28 cellular contexts compared by ENCODE assay signal in the genomic region with DNA sequence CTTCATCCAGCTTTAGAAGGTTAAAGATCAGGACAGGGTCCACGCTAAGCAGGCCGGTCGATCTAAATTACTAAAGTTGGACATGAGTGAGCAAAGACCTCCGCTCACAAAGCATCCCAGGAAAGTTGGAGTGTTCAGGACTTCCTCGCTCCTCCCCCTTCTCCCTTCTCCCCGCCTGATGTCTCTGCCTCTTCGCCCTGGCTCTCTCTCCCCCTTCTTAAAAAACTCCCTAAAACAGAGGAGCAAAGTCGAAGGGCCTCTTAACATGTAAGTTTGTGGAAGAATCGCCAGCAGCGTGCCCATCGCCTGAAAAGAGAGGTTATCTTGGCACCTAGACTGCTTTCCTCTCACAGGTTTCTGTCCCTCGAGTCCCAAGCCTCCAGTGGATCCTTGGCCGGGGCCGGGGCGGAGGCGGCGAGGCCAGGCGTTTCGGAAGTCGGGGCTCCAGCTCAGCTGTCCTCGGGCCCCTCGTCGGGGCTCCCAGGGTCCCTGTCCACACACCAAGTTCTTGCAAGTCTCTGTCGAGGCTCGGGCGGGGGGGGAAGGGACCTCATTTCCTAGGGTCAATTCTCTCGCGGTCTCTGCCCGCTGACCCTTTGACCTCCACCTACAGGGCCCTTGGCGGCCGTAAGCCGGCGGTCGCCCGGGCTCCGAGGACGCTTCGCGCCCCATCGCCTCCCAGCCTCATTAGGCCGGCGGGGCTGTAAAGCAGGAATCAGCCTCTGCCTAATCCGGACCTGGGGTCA. TPM values are rescaled to one million over a fixed set of nuclear protein-coding genes. Genes with fewer than 3 reads are reported as not detected.
DNase-seq lines count a peak whose midpoint lies in the region; FAIRE-seq and TF ChIP-seq lines count a peak whose summit lies in the region.
"Had no signal": no experiment of that assay in that cellular context is flagged by ENCODE, and none has a peak within 500 bp of the region (broad histone marks: within the 10 kb centered on the region; RNA-seq: fewer than 3 reads in every experiment).

No MANE protein-coding gene starts in this region.

- peak overlapping the region; percentile 23 for H3K4ac ChIP-seq in H1 (replicated peaks; ENCODE audit: insufficient read length, low read depth, low read length)

- H2AK5ac ChIP-seq in H1 (ENCODE audit: low read depth, low read length), result no peak overlapping the region

- DNase-seq in H1 (ENCODE audit: low read depth in 1 of 2, low spot score in 2 of 2) (peak in 1 of 2 experiments; percentile 60), type B pancreatic cell (ENCODE audit: extremely low spot score, unreplicated experiment) (no peak), GM10266 (ENCODE audit: extremely low spot score) (no peak), NCI-H2227 (lab: John Stamatoyannopoulos, UW; ENCODE audit: unreplicated experiment) (no peak), frontal cortex (ENCODE audit: low spot score in 2 of 2) (no peak)
- DNase-seq: activated CD4-positive, alpha-beta T cell treated with anti-CD3 and anti-CD28 coated beads, Interleukin-2, amount 50 U/mL, for 1 hour; activated naive CD8-positive, alpha-beta T cell treated with anti-CD3 and anti-CD28 coated beads, Interleukin-2, amount 50 U/mL, for 24 hours; activated T-cell treated with anti-CD3 and anti-CD28 coated beads, Interleukin-2, amount 50 U/mL, for 48 hours; brain microvascular endothelial cell; COR-L47; DMS79 treated with DMSO at 0.1 percent for 48 hours; effector CD8-positive, alpha-beta T cell; erythroblast; head of caudate nucleus; HFFc6; Kasumi-1; NCI-H1694 treated with DMSO at 0.1 percent for 48 hours; NCI-H524; ovary; SHP77; T-helper 9 cell had no signal

- no peak overlapping the region for H3K23ac ChIP-seq in H1 (ENCODE audit: insufficient read length)

- no peaks in the 10 kb centered on the region for H3K79me1 ChIP-seq in H1 (ENCODE audit: low read depth, low read length)

- 0 out of 4 replicates have a peak, but pooled peaks of 1 of the 2 experiments have one; percentile 3 for TF ChIP-seq RAD21 in H1 (IDR thresholded peaks at IDR 0.05 in 1 of 2, conservative IDR thresholded peaks at IDR 0.05 in 1 of 2; ENCODE audit: low read depth in 2 of 2, low read length in 2 of 2)

- H3K9ac ChIP-seq in HUES48 (ENCODE audit: low read depth, low read length) (peak overlapping the region; percentile 70), H1 (replicated peaks in 1 of 4; ENCODE audit: extremely low read depth in 1 of 4, low read depth in 3 of 4, low read length in 3 of 4) (peak overlapping the region; percentile 25 to 48 (median 36))

- no peak overlapping the region for H2BK15ac ChIP-seq in H1 (ENCODE audit: low read length)

- H3K4me1 Mint-ChIP-seq in type B pancreatic cell (ENCODE audit: unreplicated experiment), result no peaks in the 10 kb centered on the region
- H3K4me1 Mint-ChIP-seq: memory B cell had no signal

- H3K18ac ChIP-seq in H1 (ENCODE audit: extremely low read depth, low read length), result peak overlapping the region; percentile 60; the same call in 1 of the 2 replicates

- H3K4me2 ChIP-seq in H1 (ENCODE audit: insufficient read depth in 1 of 2, low read depth in 2 of 2, low read length in 2 of 2), result peak overlapping the region; percentile 57 to 99

- H3K27me3 Mint-ChIP-seq in type B pancreatic cell, result peaks cover 87% of the 10 kb centered on the region

- H2BK20ac ChIP-seq in H1 (ENCODE audit: low read length), result no peak overlapping the region

- 5% methylated on average over 6 of the region's 43 CpGs; no CpG with 5 or more reads in 1 of the 2 experiments for WGBS in H1 (ENCODE audit: extremely low coverage in 1 of 2, insufficient coverage in 1 of 2, insufficient read length in 1 of 2, insufficient replicate concordance in 2 of 2, low coverage in 1 of 2, low lambda C conversion rate in 2 of 2, missing lambda C conversion rate in 1 of 2), 2 experiments
- WGBS in mesodermal cell (ENCODE audit: insufficient coverage in 2 of 2), 2 experiments, result 6 to 9% methylated on average over 7 to 16 of the region's 43 CpGs

- no peaks in the 10 kb centered on the region for H3K9me3 Mint-ChIP-seq in type B pancreatic cell
- H3K9me3 Mint-ChIP-seq: activated naive CD8-positive, alpha-beta T cell treated with anti-CD3 and anti-CD28 coated beads, Interleukin-2, amount 50 U/mL, for 24 hours; HFFc6; memory B cell; stimulated activated naive CD8-positive, alpha-beta T cell treated with anti-CD3 and anti-CD28 coated beads, Interleukin-15, Interleukin-2, amounts not matched to agents 100 ng/mL and 50 ng/mL, for 24 hours had no signal

- H4K8ac ChIP-seq in H1 (ENCODE audit: extremely low read depth, insufficient read depth, low read length), result peak overlapping the region; percentile 57; the same call in 1 of the 2 replicates

- H3K4me1 ChIP-seq in HUES48 (ENCODE audit: control insufficient read depth, insufficient read depth, low read length) (peaks cover 68% of the 10 kb centered on the region), H1 (replicated peaks in 1 of 4; ENCODE audit: control insufficient read depth in 3 of 4, insufficient read depth in 4 of 4, low read length in 3 of 4) (peaks cover 1 to 20% (median 5%) of the 10 kb centered on the region in 4 experiments; a peak in 6 of 7 replicates), mesodermal cell (ENCODE audit: control insufficient read depth, insufficient read depth, low read length, poor library complexity, severe bottlenecking) (peaks cover 2% of the 10 kb centered on the region)

- no peaks in the 10 kb centered on the region for H3K9me3 ChIP-seq in HUES48 (ENCODE audit: control insufficient read depth, insufficient read depth, low read length)
- no peaks in the 10 kb centered on the region for H3K9me3 ChIP-seq in H1 (ENCODE audit: insufficient read depth in 2 of 2, low read depth in 1 of 2, low read length in 1 of 2)
- no peaks in the 10 kb centered on the region for H3K9me3 ChIP-seq in mesodermal cell (ENCODE audit: control insufficient read depth, low read length)

- peaks cover 5 to 40% of the 10 kb centered on the region in 2 experiments; a peak in 3 of 4 replicates for H3K79me2 ChIP-seq in H1 (ENCODE audit: control insufficient read depth in 1 of 2, insufficient read depth in 2 of 2, low read length in 2 of 2)

- no peak overlapping the region for H2AFZ ChIP-seq in H1 (ENCODE audit: low read length)

- peak overlapping the region; percentile 72 for H2BK120ac ChIP-seq in H1 (replicated peaks; ENCODE audit: low read depth, low read length)

- H3K4me3 ChIP-seq in HUES48 (ENCODE audit: low read depth, low read length) (peak overlapping the region; percentile 87), H1 (ENCODE audit: extremely low read depth in 1 of 4, insufficient read depth in 2 of 4, low read depth in 3 of 4, low read length in 4 of 4) (peak overlapping the region; percentile 4 to 96 (median 54); a peak in 6 of 8 replicates), mesodermal cell (ENCODE audit: extremely low read depth, insufficient read depth, low read length, poor library complexity, severe bottlenecking) (peak overlapping the region; percentile 34)
- H3K4me3 ChIP-seq: ovary, skin epidermis had no signal

- peak overlapping the region; percentile 69; the same call in 1 of the 2 replicates for H2BK5ac ChIP-seq in H1 (ENCODE audit: low read depth, low read length)

- H3K4me3 Mint-ChIP-seq in type B pancreatic cell, result peak overlapping the region; percentile 65
- H3K4me3 Mint-ChIP-seq: activated naive CD8-positive, alpha-beta T cell treated with anti-CD3 and anti-CD28 coated beads, Interleukin-2, amount 50 U/mL, for 24 hours; HFFc6; memory B cell; stimulated activated naive CD8-positive, alpha-beta T cell treated with anti-CD3 and anti-CD28 coated beads, Interleukin-15, Interleukin-2, amounts not matched to agents 100 ng/mL and 50 ng/mL, for 24 hours had no signal

- peaks cover 2 to 3% of the 10 kb centered on the region in 2 experiments for H4K20me1 ChIP-seq in H1 (replicated peaks in 1 of 2; ENCODE audit: control insufficient read depth in 1 of 2, insufficient read depth in 2 of 2, low read length in 2 of 2)

- FAIRE-seq in H1 (lab: Jason Lieb, UNC), result peak; percentile 50
- no peak for FAIRE-seq in frontal cortex (lab: Jason Lieb, UNC)

- no peak overlapping the region for H3K14ac ChIP-seq in H1 (ENCODE audit: insufficient read length)

- no peak for TF ChIP-seq CTCF in H1 (IDR thresholded peaks at IDR 0.05; ENCODE audit: control extremely low read depth in 1 of 3, insufficient read depth in 1 of 3, low read depth in 1 of 3, low read length in 3 of 3)
- no peak for TF ChIP-seq CTCF in type B pancreatic cell (conservative IDR thresholded peaks at IDR 0.05)
- TF ChIP-seq CTCF in GM10266 (IDR thresholded peaks at IDR 0.05; ENCODE audit: control insufficient read depth, insufficient read depth, low read depth, missing control alignments), result no peak

- POLR2A ChIA-PET in H1 (lab: Charles Lee; ENCODE audit: partially characterized antibody), result interaction anchor here (0.8 to 4.4 kb wide), 9 partner anchors 9 to 175 kb away, joined by 3 to 25 read pairs (median 5); a partner anchor contains a TSS

- peaks cover 9% of the 10 kb centered on the region for H3K36me3 Mint-ChIP-seq in type B pancreatic cell
- H3K36me3 Mint-ChIP-seq: memory B cell had no signal

- H4K5ac ChIP-seq in H1 (ENCODE audit: insufficient read length, low read depth, low read length), result peak overlapping the region; percentile 83

- H3K27ac ChIP-seq in HUES48 (ENCODE audit: low read depth, low read length), result peak overlapping the region; percentile 96
- H3K27ac ChIP-seq in H1 (ENCODE audit: low read depth, low read length), result peak overlapping the region; percentile 51; the same call in 1 of the 2 replicates
- peak overlapping the region; percentile 23 for H3K27ac ChIP-seq in mesodermal cell (ENCODE audit: low read depth, low read length, severe bottlenecking)
- H3K27ac ChIP-seq: brain microvascular endothelial cell, ovary, skin epidermis had no signal

- H4K91ac ChIP-seq in H1 (replicated peaks; ENCODE audit: insufficient read length, low read length), result peak overlapping the region; percentile 73

- CTCF ChIA-PET in H1 (lab: Charles Lee; ENCODE audit: partially characterized antibody), result interaction anchor here (1.4 to 3.2 kb wide), 3 partner anchors 141 to 352 kb away, joined by 4 to 8 read pairs (median 7); no protein-coding TSS in a partner anchor

- TF ChIP-seq EP300 in H1 (IDR thresholded peaks at IDR 0.05; ENCODE audit: borderline replicate concordance in 1 of 2, low read depth in 2 of 2, low read length in 2 of 2), result no peak

- H3K27me3 ChIP-seq in HUES48 (ENCODE audit: control insufficient read depth, insufficient read depth, low read length) (peaks cover 4% of the 10 kb centered on the region; the same call in 1 of the 2 replicates), H1 (replicated peaks in 1 of 4; ENCODE audit: control insufficient read depth in 3 of 4, extremely low read depth in 1 of 4, insufficient read depth in 3 of 4, low read length in 3 of 4) (no peaks in the 10 kb centered on the region)
- H3K27me3 ChIP-seq: brain microvascular endothelial cell, ovary had no signal

- peak in 1 of 2 experiments; percentile 29; a peak in 1 of 3 replicates for TF ChIP-seq POLR2A in H1 (IDR thresholded peaks at IDR 0.05; ENCODE audit: control extremely low read depth in 1 of 2, low read depth in 2 of 2, low read length in 2 of 2)

- H3K27ac Mint-ChIP-seq in type B pancreatic cell, result no peak overlapping the region
- H3K27ac Mint-ChIP-seq: activated naive CD8-positive, alpha-beta T cell treated with anti-CD3 and anti-CD28 coated beads, Interleukin-2, amount 50 U/mL, for 24 hours; HFFc6; memory B cell; stimulated activated naive CD8-positive, alpha-beta T cell treated with anti-CD3 and anti-CD28 coated beads, Interleukin-15, Interleukin-2, amounts not matched to agents 100 ng/mL and 50 ng/mL, for 24 hours had no signal

- no peak overlapping the region for H2BK12ac ChIP-seq in H1 (ENCODE audit: low read depth, low read length)

- peak overlapping the region; percentile 69 for H3K56ac ChIP-seq in H1 (replicated peaks; ENCODE audit: insufficient read length, low read depth, low read length)

- peaks cover 45% of the 10 kb centered on the region for H3K36me3 ChIP-seq in HUES48 (ENCODE audit: control insufficient read depth, insufficient read depth, low read length)
- peaks cover 0 to 49% (median 10%) of the 10 kb centered on the region in 4 experiments; a peak in 6 of 8 replicates for H3K36me3 ChIP-seq in H1 (ENCODE audit: control insufficient read depth in 2 of 4, insufficient read depth in 4 of 4, low read length in 3 of 4)
- H3K36me3 ChIP-seq in mesodermal cell (ENCODE audit: control insufficient read depth, insufficient read depth, low read length), result no peaks in the 10 kb centered on the region
- H3K36me3 ChIP-seq: brain microvascular endothelial cell, ovary had no signal

- H3K23me2 ChIP-seq in H1 (ENCODE audit: low read depth, low read length), result peaks cover 5% of the 10 kb centered on the region; the same call in 1 of the 2 replicates

RNA-seq across cellular contexts. Expression of a gene that starts 7.6 kb away (rescaled TPM):
- total RNA-seq in H1 (2021; fragmentation: NEBNext Ultra II Directional; extraction: Animal tissue kit (Norgen Biotek cat#: 25700)), result 73.1 and 79.2 TPM in 2 replicates
- polyA plus RNA-seq in H1 (2011; rRNA removed), result 53.7 and 79.8 TPM in 2 replicates
- 68.4 TPM for polyA plus RNA-seq in H1 (2011; cell fraction: cytosol; rRNA removed)
- 190 TPM for polyA plus RNA-seq in H1 (2011; cell fraction: nucleus; rRNA removed)
- polyA plus RNA-seq in H1 (2012, experiment 1 of 2), result 65.0 to 85.6 TPM (median 70.5 TPM) in 4 replicates
- 33.6 TPM for polyA plus RNA-seq in H1 (2012, experiment 2 of 2)
- 60.3 TPM for polyA plus RNA-seq in H1 (2013, experiment 1 of 2)
- polyA plus RNA-seq in H1 (2013, experiment 2 of 2), result 54.6 TPM
- polyA minus RNA-seq in H1 (2011; rRNA and poly(A)+ RNA removed), result 56.3 and 108 TPM in 2 replicates
- polyA minus RNA-seq in H1 (2011; cell fraction: cytosol; rRNA and poly(A)+ RNA removed), result 66.3 TPM
- polyA minus RNA-seq in H1 (2011; cell fraction: nucleus; rRNA and poly(A)+ RNA removed), result 67.0 TPM
- 9.4 TPM for polyA plus RNA-seq in mesodermal cell (2013, experiment 1 of 2)
- polyA plus RNA-seq in mesodermal cell (2013, experiment 2 of 2), result 4.9 TPM
- 28.4 TPM in 1 of 2 replicates, not detected in the other for total RNA-seq in type B pancreatic cell (ENCODE audit: low replicate concordance)
- 2.0 TPM for total RNA-seq in frontal cortex
- total RNA-seq: fibroblast of villous mesenchyme, HFFc6, ovary, renal cortical epithelial cell had no signal

Comparison
In these comparisons a context has a peak if more than half of its experiments do, and no peak if none do; other contexts are left out.
1. H3K27ac ChIP-seq: peak in every context shown above with its lines; median percentile 96 in HUES48; 51 in H1; 23 in mesodermal cell.
2. H3K4me3 ChIP-seq: peak in every context shown above with its lines; median percentile 87 in HUES48; 54 in H1; 34 in mesodermal cell.